ENCODE assay signal across 21 cellular contexts in genomic region chr2:26735883-26736588, GRCh38. TPM values are rescaled to one million over a fixed set of nuclear protein-coding genes. Genes with fewer than 3 reads are reported as not detected.
DNase-seq lines count a peak whose midpoint lies in the region; ATAC-seq, FAIRE-seq and TF ChIP-seq lines count a peak whose summit lies in the region.
"Had no signal": no experiment of that assay in that cellular context is flagged by ENCODE, and none has a peak within 500 bp of the region (broad histone marks: within the 10 kb centered on the region; RNA-seq: fewer than 3 reads in every experiment).

No MANE protein-coding gene starts in this region.

- 33 to 69% methylated on average over 3 to 8 of the region's 8 CpGs for WGBS in body of pancreas, 2 donors
- 42 to 43% methylated on average over 8 of the region's 8 CpGs for WGBS in pancreas, 2 donors

- intact Hi-C loops in body of pancreas (cut with DNase I) (loop anchor here (10.0 kb wide), 1 partner anchor 51 kb away; no protein-coding TSS in a partner anchor), pancreas (cut with DNase I) (no loop called here)

- H3K27me3 ChIP-seq in body of pancreas = no peaks in the 10 kb centered on the region
- H3K27me3 ChIP-seq in pancreas = no peaks in the 10 kb centered on the region
- H3K27me3 ChIP-seq: ascending aorta, SJCRH30 had no signal

- peak; percentile 74 for FAIRE-seq in HTR-8/SVneo (lab: Jason Lieb, UNC)
- FAIRE-seq in pancreas (lab: Jason Lieb, UNC) = no peak
- FAIRE-seq: G401.6, GM18507, H54, urothelium cell line had no signal

- peak overlapping the region in 1 of 4 donors; percentile 14 for H3K27ac ChIP-seq in body of pancreas
- H3K27ac ChIP-seq in pancreas = no peak overlapping the region
- H3K27ac ChIP-seq: ascending aorta, foreskin keratinocyte, SJCRH30 had no signal

- H3K4me1 ChIP-seq in body of pancreas = no peaks in the 10 kb centered on the region
- H3K4me1 ChIP-seq in pancreas = no peaks in the 10 kb centered on the region
- H3K4me1 ChIP-seq: ascending aorta, foreskin keratinocyte had no signal

- peak; percentile 38 for ATAC-seq in body of pancreas
- ATAC-seq in left lobe of liver = peak; percentile 87
- peak; percentile 57 to 84 (median 60) for ATAC-seq in pancreas
- no peak for ATAC-seq in HG02798 (IDR thresholded peaks at IDR 0.05; ENCODE audit: poor library complexity, unreplicated experiment)
- ATAC-seq: naive thymus-derived CD4-positive, alpha-beta T cell had no signal

- DNase-seq in HTR-8/SVneo (ENCODE audit: insufficient read length, low spot score) = no peak
- peak in 2 of 4 donors; percentile 30 to 58 for DNase-seq in body of pancreas
- DNase-seq in left lobe of liver (ENCODE audit: low spot score) = peak; percentile 82
- peak in 1 of 6 donors; percentile 28 for DNase-seq in pancreas
- no peak for DNase-seq in KG1 (lab: John Stamatoyannopoulos, UW)
- no peak for DNase-seq in DMS153 treated with DMSO at 0.1 percent for 48 hours (lab: John Stamatoyannopoulos, UW; ENCODE audit: unreplicated experiment)
- DNase-seq in KBM-7 = no peak
- DNase-seq: activated CD4-positive, alpha-beta T cell treated with anti-CD3 and anti-CD28 coated beads, Interleukin-2, amount 10 ng/mL, durations not matched to agents 7 days and 5 days; DMS 273 treated with DMSO at 0.1 percent for 48 hours; effector CD4-positive, alpha-beta T cell; naive thymus-derived CD4-positive, alpha-beta T cell; NCI-H187 treated with DMSO at 0.1 percent for 48 hours; NCI-H82 had no signal

- H3K9me3 ChIP-seq in body of pancreas (no peaks in the 10 kb centered on the region), pancreas (no peaks in the 10 kb centered on the region)
- H3K9me3 ChIP-seq: ascending aorta, SJCRH30 had no signal

- H3K36me3 ChIP-seq in body of pancreas (replicated peaks in 1 of 2; ENCODE audit: insufficient read depth in 1 of 2, low read depth in 2 of 2) (no peaks in the 10 kb centered on the region), pancreas (no peaks in the 10 kb centered on the region)
- H3K36me3 ChIP-seq: ascending aorta, SJCRH30 had no signal

- no peak overlapping the region for H3K4me3 ChIP-seq in body of pancreas
- H3K4me3 ChIP-seq in pancreas = no peak overlapping the region
- H3K4me3 ChIP-seq: ascending aorta, SJCRH30 had no signal

- in situ Hi-C loops in KBM-7 (cut with MboI; ENCODE audit: low pct_unique_long_range_greater_than_20kb, low sequenced_read_pairs) = no loop called here

- TF ChIP-seq CTCF in body of pancreas (IDR thresholded peaks at IDR 0.05) = peak in 1 of 7 experiments; percentile 29
- TF ChIP-seq CTCF in pancreas (IDR thresholded peaks at IDR 0.05) = no peak

- no peak for TF ChIP-seq POLR2A in body of pancreas (IDR thresholded peaks at IDR 0.05)

RNA-seq across cellular contexts. Expression of gene SLC35F6, which starts 28.0 kb away (rescaled TPM):
- total RNA-seq in body of pancreas = 10 to 100 TPM; 17.8 to 21.8 TPM
- 14.4 TPM for total RNA-seq in left lobe of liver
- 10 to 100 TPM; 10.1 to 21.9 (median 12.1) TPM for total RNA-seq in pancreas
- 1 to 10 TPM; 9.3 to 9.9 TPM for polyA plus RNA-seq in pancreas

RNA-seq across cellular contexts. Expression of gene KCNK3, which starts 43.5 kb away (rescaled TPM):
- 10 to 100 TPM; 10.5 to 20.5 TPM for total RNA-seq in body of pancreas
- 0.43 TPM for total RNA-seq in left lobe of liver
- 10 to 100 TPM; 23.6 to 46.4 (median 31.4) TPM for total RNA-seq in pancreas
- 1 to 10 TPM; 7.5 to 9.0 TPM for polyA plus RNA-seq in pancreas
- total RNA-seq: activated CD4-positive, alpha-beta T cell treated with anti-CD3 and anti-CD28 coated beads, Interleukin-2, amount 10 ng/mL, durations not matched to agents 7 days and 5 days; foreskin keratinocyte; naive thymus-derived CD4-positive, alpha-beta T cell had no signal
- polyA plus RNA-seq: foreskin keratinocyte; naive thymus-derived CD4-positive, alpha-beta T cell had no signal

RNA-seq across cellular contexts. Expression of gene CENPA, which starts 49.8 kb away (rescaled TPM):
- not detected for total RNA-seq in body of pancreas
- total RNA-seq in left lobe of liver = 0.33 TPM
- total RNA-seq in pancreas = 1 to 10 TPM in 1 of 6 donors, under 1 TPM in 2, not detected in 3; 0.47 to 1.2 (median 0.49) TPM
- polyA plus RNA-seq in pancreas = under 1 TPM; 0.14 to 0.23 TPM
- total RNA-seq: ascending aorta had no signal
- polyA plus RNA-seq: naive thymus-derived CD4-positive, alpha-beta T cell had no signal
